Comparison of ENCODE assay signal across 2 cellular contexts in genomic region chr18:48581206-48581605, GRCh38.
A peak's percentile ranks its signal among the peaks of the same experiment; 100 is the strongest.
TF ChIP-seq lines count a peak whose summit lies in the region.

No MANE protein-coding gene starts in this region.

TF ChIP-seq in HepG2, 621 proteins besides CTCF, POLR2A, EP300 and RAD21 (continues in another document):
- no peak for TF ChIP-seq MXD4 (CRISPR knock-in tag; IDR thresholded peaks at IDR 0.05)
- no peak for TF ChIP-seq ZNF720 (CRISPR knock-in tag; IDR thresholded peaks at IDR 0.05)
- TF ChIP-seq TRIM24 (CRISPR knock-in tag; IDR thresholded peaks at IDR 0.05), result no peak
- TF ChIP-seq ISL2 (CRISPR knock-in tag; IDR thresholded peaks at IDR 0.05), result no peak
- no peak for TF ChIP-seq KLF15 (CRISPR knock-in tag; IDR thresholded peaks at IDR 0.05; ENCODE audit: borderline replicate concordance)
- TF ChIP-seq FOXP4 (CRISPR knock-in tag; IDR thresholded peaks at IDR 0.05), result peak; percentile 49
- TF ChIP-seq SOX5 (CRISPR knock-in tag; IDR thresholded peaks at IDR 0.05; ENCODE audit: borderline replicate concordance), result peak; percentile 12; the same call in 1 of the 2 replicates
- TF ChIP-seq ARID5B (CRISPR knock-in tag; IDR thresholded peaks at IDR 0.05), result peak; percentile 38
- TF ChIP-seq PITX1 (CRISPR knock-in tag; IDR thresholded peaks at IDR 0.05), result 0 out of 2 replicates have a peak, but pooled peaks have one; percentile 33
- TF ChIP-seq HNF4G (IDR thresholded peaks at IDR 0.05; ENCODE audit: borderline replicate concordance, low read depth, low read length), result peak; percentile 55; the same call in 1 of the 2 replicates
- TF ChIP-seq HNF4G (CRISPR knock-in tag; IDR thresholded peaks at IDR 0.05; ENCODE audit: borderline replicate concordance, low read depth), result no peak
- TF ChIP-seq ZMAT3 (CRISPR knock-in tag; conservative IDR thresholded peaks at IDR 0.05), result no peak
- no peak for TF ChIP-seq PRMT3 (CRISPR knock-in tag; IDR thresholded peaks at IDR 0.05; ENCODE audit: borderline replicate concordance, low read depth)
- no peak for TF ChIP-seq LCORL (IDR thresholded peaks at IDR 0.05)
- TF ChIP-seq LCORL (CRISPR knock-in tag; IDR thresholded peaks at IDR 0.05), result 0 out of 2 replicates have a peak, but pooled peaks have one; percentile 40
- TF ChIP-seq MLXIP (CRISPR knock-in tag; IDR thresholded peaks at IDR 0.05; ENCODE audit: borderline replicate concordance), result no peak
- TF ChIP-seq CEBPB (IDR thresholded peaks at IDR 0.05; ENCODE audit: borderline replicate concordance, low read depth, low read length), result peak; percentile 85
- TF ChIP-seq NCOA5 (CRISPR knock-in tag; IDR thresholded peaks at IDR 0.05), result no peak
- no peak for TF ChIP-seq ZNF660 (CRISPR knock-in tag; IDR thresholded peaks at IDR 0.05; ENCODE audit: borderline replicate concordance, low read depth)
- no peak for TF ChIP-seq ZNF652 (CRISPR knock-in tag; IDR thresholded peaks at IDR 0.05; ENCODE audit: borderline replicate concordance, low read depth)
- 0 out of 2 replicates have a peak, but pooled peaks have one; percentile 19 for TF ChIP-seq FOXP1 (IDR thresholded peaks at IDR 0.05)
- peak; percentile 59; the same call in 1 of the 2 replicates for TF ChIP-seq FOXP1 (CRISPR knock-in tag; IDR thresholded peaks at IDR 0.05)
- TF ChIP-seq PAX8 (CRISPR knock-in tag; IDR thresholded peaks at IDR 0.05; ENCODE audit: borderline replicate concordance), result no peak
- no peak for TF ChIP-seq SMAD1 (CRISPR knock-in tag; IDR thresholded peaks at IDR 0.05; ENCODE audit: borderline replicate concordance, low read depth)
- TF ChIP-seq NFE2L2 (IDR thresholded peaks at IDR 0.05; ENCODE audit: low read length), result no peak

TF ChIP-seq in WTC11, 78 proteins besides CTCF, POLR2A, EP300 and RAD21:
- TF ChIP-seq ATF3 (CRISPR knock-in tag; conservative IDR thresholded peaks at IDR 0.05), result no peak
- TF ChIP-seq MLX (CRISPR knock-in tag; IDR thresholded peaks at IDR 0.05), result no peak
- no peak for TF ChIP-seq ARID4B (CRISPR knock-in tag; IDR thresholded peaks at IDR 0.05; ENCODE audit: borderline replicate concordance)
- TF ChIP-seq E2F1 (CRISPR knock-in tag; IDR thresholded peaks at IDR 0.05), result no peak
- no peak for TF ChIP-seq GRHL2 (CRISPR knock-in tag; IDR thresholded peaks at IDR 0.05; ENCODE audit: insufficient replicate concordance, severe bottlenecking)
- TF ChIP-seq ZNF138 (CRISPR knock-in tag; conservative IDR thresholded peaks at IDR 0.05), result no peak
- TF ChIP-seq AR (CRISPR knock-in tag; IDR thresholded peaks at IDR 0.05), result no peak
- TF ChIP-seq ZBTB21 (CRISPR knock-in tag; IDR thresholded peaks at IDR 0.05; ENCODE audit: borderline replicate concordance), result no peak
- no peak for TF ChIP-seq FOXK1 (CRISPR knock-in tag; IDR thresholded peaks at IDR 0.05)
- TF ChIP-seq ATF6 (CRISPR knock-in tag; IDR thresholded peaks at IDR 0.05), result no peak
- no peak for TF ChIP-seq NR1H2 (CRISPR knock-in tag; IDR thresholded peaks at IDR 0.05)
- no peak for TF ChIP-seq USF2 (CRISPR knock-in tag; IDR thresholded peaks at IDR 0.05)
- TF ChIP-seq TCF7 (CRISPR knock-in tag; IDR thresholded peaks at IDR 0.05; ENCODE audit: low read depth), result no peak
- no peak for TF ChIP-seq NFYB (CRISPR knock-in tag; conservative IDR thresholded peaks at IDR 0.05; ENCODE audit: low read depth)
- no peak for TF ChIP-seq ERG (CRISPR knock-in tag; IDR thresholded peaks at IDR 0.05)
